9 cellular contexts compared by ENCODE assay signal in genomic region chr19:53552001-53552721, GRCh38.
"Had no signal": no experiment of that assay in that cellular context is flagged by ENCODE, and none has a peak within 500 bp of the region (broad histone marks: within the 10 kb centered on the region; RNA-seq: fewer than 3 reads in every experiment).

No MANE protein-coding gene starts in this region.

- H3K4me1 Mint-ChIP-seq: neural progenitor cell had no signal

- H3K27ac Mint-ChIP-seq: activated CD8-positive, alpha-beta T cell treated with anti-CD3 and anti-CD28 coated beads, Interleukin-2, amount 10 ng/mL, durations not matched to agents 7 days and 5 days; neural progenitor cell had no signal

- H3K4me3 Mint-ChIP-seq: activated CD8-positive, alpha-beta T cell treated with anti-CD3 and anti-CD28 coated beads, Interleukin-2, amount 10 ng/mL, durations not matched to agents 7 days and 5 days; activated naive CD8-positive, alpha-beta T cell; neural progenitor cell had no signal

- DNase-seq: activated CD4-positive, alpha-beta T cell treated with anti-CD3 and anti-CD28 coated beads for 48 hours; activated CD8-positive, alpha-beta memory T cell treated with anti-CD3 and anti-CD28 coated beads, Interleukin-2, amount 50 U/mL, for 48 hours; activated CD8-positive, alpha-beta T cell treated with anti-CD3 and anti-CD28 coated beads, Interleukin-2, amount 10 ng/mL, durations not matched to agents 7 days and 5 days; gastrocnemius medialis; mesendoderm; T-helper 9 cell; transverse colon had no signal

- H3K27me3 Mint-ChIP-seq: activated naive CD8-positive, alpha-beta T cell had no signal

- ATAC-seq: activated CD8-positive, alpha-beta T cell treated with anti-CD3 and anti-CD28 coated beads, Interleukin-2, amount 10 ng/mL, durations not matched to agents 7 days and 5 days; gastrocnemius medialis had no signal
